Comparison of ENCODE assay signal across 9 cellular contexts in genomic region chr2:174596994-174597346, GRCh38. TPM values are rescaled to one million over a fixed set of nuclear protein-coding genes. Genes with fewer than 3 reads are reported as not detected.
DNase-seq lines count a peak whose midpoint lies in the region; ATAC-seq and TF ChIP-seq lines count a peak whose summit lies in the region.
"Had no signal": no experiment of that assay in that cellular context is flagged by ENCODE, and none has a peak within 500 bp of the region (broad histone marks: within the 10 kb centered on the region; RNA-seq: fewer than 3 reads in every experiment).

No MANE protein-coding gene starts in this region.

- H3K4me3 ChIP-seq in DND-41 (ENCODE audit: low read depth in 1 of 2, low read length in 2 of 2) (peak overlapping the region; percentile 19 to 54; a peak in 3 of 4 replicates), trophoblast cell (ENCODE audit: low read depth, low read length) (no peak overlapping the region)

- H3K27me3 Mint-ChIP-seq in central memory CD8-positive, alpha-beta T cell, result no peaks in the 10 kb centered on the region

- H3K79me2 ChIP-seq in DND-41 (ENCODE audit: insufficient read depth, low read length) (peaks cover 92% of the 10 kb centered on the region), trophoblast cell (ENCODE audit: control insufficient read depth, insufficient read depth, low read length, poor library complexity) (peaks cover 2% of the 10 kb centered on the region)

- no peak overlapping the region for H3K18ac ChIP-seq in trophoblast cell (ENCODE audit: low read length)

- DNase-seq in DND-41 (peak; percentile 24), MV-4-11 (lab: John Stamatoyannopoulos, UW) (peak; percentile 23), trophoblast cell (no peak), cortex of kidney (lab: John Stamatoyannopoulos, UW) (no peak), NCI-H2227 treated with DMSO at 0.1 percent for 48 hours (lab: John Stamatoyannopoulos, UW) (no peak)
- DNase-seq in central memory CD8-positive, alpha-beta T cell (ENCODE audit: low spot score in 2 of 2), result no peak
- DNase-seq: NCI-H524 had no signal

- H2AFZ ChIP-seq in DND-41 (ENCODE audit: low read depth, low read length) (peak overlapping the region; percentile 7; the same call in 1 of the 2 replicates), trophoblast cell (ENCODE audit: insufficient read depth, low read length, poor library complexity) (no peak overlapping the region)

- H3K9me3 ChIP-seq in DND-41 (ENCODE audit: insufficient read depth, low read length, severe bottlenecking) (no peaks in the 10 kb centered on the region), trophoblast cell (ENCODE audit: insufficient read depth, low read depth, low read length) (no peaks in the 10 kb centered on the region)

- no peak overlapping the region for H4K12ac ChIP-seq in trophoblast cell (ENCODE audit: low read depth, low read length)

- no peaks in the 10 kb centered on the region for H3K9me3 Mint-ChIP-seq in central memory CD8-positive, alpha-beta T cell

- H3K14ac ChIP-seq in trophoblast cell (ENCODE audit: low read length), result no peak overlapping the region

- H3K27me3 ChIP-seq in DND-41 (ENCODE audit: insufficient read depth, low read length, poor library complexity) (no peaks in the 10 kb centered on the region), trophoblast cell (ENCODE audit: insufficient read depth, low read length) (no peaks in the 10 kb centered on the region)

- ATAC-seq in DND-41 (ENCODE audit: insufficient read depth, low read depth) (no peak), HG03159 (IDR thresholded peaks at IDR 0.05; ENCODE audit: unreplicated experiment) (no peak), HG03097 (IDR thresholded peaks at IDR 0.05; ENCODE audit: low FRiP score, unreplicated experiment) (no peak)
- ATAC-seq in central memory CD8-positive, alpha-beta T cell (replicated peaks; ENCODE audit: extremely low read depth, poor library complexity, severe bottlenecking), result no peak

- no peak for TF ChIP-seq CTCF in DND-41 (IDR thresholded peaks at IDR 0.05; ENCODE audit: borderline replicate concordance, extremely low read depth, low read length, poor library complexity, severe bottlenecking)

- H3K23ac ChIP-seq in trophoblast cell (ENCODE audit: low read length), result no peak overlapping the region

- peak overlapping the region; percentile 98 for H3K27ac Mint-ChIP-seq in central memory CD8-positive, alpha-beta T cell (ENCODE audit: low read depth)

- no CpG with 5 or more reads among the region's 4 CpGs for WGBS in trophoblast cell (ENCODE audit: extremely low coverage, insufficient coverage, insufficient read length)

- H3K36me3 ChIP-seq in DND-41 (ENCODE audit: insufficient read depth, low read length), result peaks cover 11% of the 10 kb centered on the region
- H3K36me3 ChIP-seq in trophoblast cell (ENCODE audit: control insufficient read depth in 1 of 2, insufficient read depth in 2 of 2, low read length in 2 of 2), result peaks cover 6 to 8% of the 10 kb centered on the region in 2 experiments

- H4K8ac ChIP-seq in trophoblast cell (ENCODE audit: low read depth, low read length), result no peak overlapping the region

- peaks cover 62% of the 10 kb centered on the region for H3K4me1 Mint-ChIP-seq in central memory CD8-positive, alpha-beta T cell

- no peaks in the 10 kb centered on the region for H4K20me1 ChIP-seq in DND-41 (ENCODE audit: insufficient read depth, low read length)

- H4K91ac ChIP-seq in trophoblast cell (ENCODE audit: low read depth, low read length), result no peak overlapping the region

- H2AK5ac ChIP-seq in trophoblast cell (ENCODE audit: low read length), result no peak overlapping the region

- H2BK5ac ChIP-seq in trophoblast cell (ENCODE audit: low read depth, low read length, poor library complexity), result no peak overlapping the region

- no peak overlapping the region for H2BK120ac ChIP-seq in trophoblast cell (ENCODE audit: insufficient read depth, low read length, poor library complexity)

- H3K4ac ChIP-seq in trophoblast cell (ENCODE audit: low read depth, low read length), result no peak overlapping the region

- H2BK12ac ChIP-seq in trophoblast cell (ENCODE audit: low read length), result no peak overlapping the region

- H3K4me2 ChIP-seq in DND-41 (ENCODE audit: insufficient read depth, low read length) (peak overlapping the region; percentile 80), trophoblast cell (ENCODE audit: low read length) (no peak overlapping the region)

- H3K4me1 ChIP-seq in DND-41 (ENCODE audit: insufficient read depth, low read length) (peaks cover 84% of the 10 kb centered on the region), trophoblast cell (ENCODE audit: control insufficient read depth in 1 of 2, insufficient read depth in 2 of 2, low read length in 2 of 2) (peaks cover 5 to 14% of the 10 kb centered on the region in 2 experiments)

- peak overlapping the region; percentile 78 for H3K4me3 Mint-ChIP-seq in central memory CD8-positive, alpha-beta T cell

- H3K79me1 ChIP-seq in trophoblast cell (ENCODE audit: low read length), result peaks cover 6% of the 10 kb centered on the region

- H3K9ac ChIP-seq in DND-41 (ENCODE audit: low read depth, low read length) (peak overlapping the region; percentile 75), trophoblast cell (ENCODE audit: low read length) (no peak overlapping the region)

- H3K27ac ChIP-seq in DND-41 (ENCODE audit: low read length) (peak overlapping the region; percentile 97), trophoblast cell (ENCODE audit: low read depth, low read length) (peak overlapping the region; percentile 42)

- H3K36me3 Mint-ChIP-seq in central memory CD8-positive, alpha-beta T cell (ENCODE audit: insufficient read depth), result peaks cover 47% of the 10 kb centered on the region

RNA-seq across cellular contexts. Expression of gene WIPF1, which starts 0.6 kb away (rescaled TPM):
- 113 and 120 TPM in 2 replicates for polyA plus RNA-seq in trophoblast cell (2013)

Comparison
In these comparisons a context has a peak if more than half of its experiments do, and no peak if none do; other contexts are left out.
1. DNase-seq: peak in DND-41 (single experiment) and MV-4-11 (single experiment); none in central memory CD8-positive, alpha-beta T cell (0 of 2), trophoblast cell (0 of 2), cortex of kidney (single experiment) and NCI-H2227 treated with DMSO at 0.1 percent for 48 hours (single experiment).